In genomic region chr2:70089946-70090523, GRCh38 we compare ENCODE assay signal across 8 cellular contexts. TPM values are rescaled to one million over a fixed set of nuclear protein-coding genes. Genes with fewer than 3 reads are reported as not detected.
DNase-seq lines count a peak whose midpoint lies in the region; ATAC-seq and TF ChIP-seq lines count a peak whose summit lies in the region.

No MANE protein-coding gene starts in this region.

- H2BK12ac ChIP-seq in trophoblast cell (ENCODE audit: low read length), result no peak overlapping the region

- H4K12ac ChIP-seq in trophoblast cell (ENCODE audit: low read depth, low read length), result no peak overlapping the region

- no peak overlapping the region for H3K14ac ChIP-seq in trophoblast cell (ENCODE audit: low read length)

- ATAC-seq in HG02870 (IDR thresholded peaks at IDR 0.05; ENCODE audit: unreplicated experiment), result no peak

- H2BK120ac ChIP-seq in trophoblast cell (ENCODE audit: insufficient read depth, low read length, poor library complexity), result no peak overlapping the region

- no peak overlapping the region for H2BK5ac ChIP-seq in trophoblast cell (ENCODE audit: low read depth, low read length, poor library complexity)

- H2AFZ ChIP-seq in OCI-LY3 (ENCODE audit: low read depth, low read length) (no peak overlapping the region), trophoblast cell (ENCODE audit: insufficient read depth, low read length, poor library complexity) (no peak overlapping the region)

- no peak overlapping the region for H2AK5ac ChIP-seq in trophoblast cell (ENCODE audit: low read length)

- H3K23ac ChIP-seq in trophoblast cell (ENCODE audit: low read length), result no peak overlapping the region

- H3K9ac ChIP-seq in OCI-LY3 (ENCODE audit: low read length) (no peak overlapping the region), endocrine pancreas (ENCODE audit: control insufficient read depth, insufficient read depth, low read length) (peak overlapping the region; percentile 35), trophoblast cell (ENCODE audit: low read length) (no peak overlapping the region)

- DNase-seq in trophoblast cell (no peak), NCI-H748 (lab: John Stamatoyannopoulos, UW; ENCODE audit: unreplicated experiment) (no peak), globus pallidus (ENCODE audit: low spot score) (no peak), DMS153 (lab: John Stamatoyannopoulos, UW) (no peak)

- H3K79me2 ChIP-seq in OCI-LY3 (ENCODE audit: low read length) (peaks cover 33% of the 10 kb centered on the region), trophoblast cell (ENCODE audit: control insufficient read depth, insufficient read depth, low read length, poor library complexity) (peaks cover 23% of the 10 kb centered on the region)

- H3K9me3 ChIP-seq in OCI-LY3 (ENCODE audit: insufficient read depth, low read length) (no peaks in the 10 kb centered on the region), endocrine pancreas (ENCODE audit: control insufficient read depth, low read length) (no peaks in the 10 kb centered on the region), trophoblast cell (ENCODE audit: insufficient read depth, low read depth, low read length) (no peaks in the 10 kb centered on the region)

- H4K20me1 ChIP-seq in OCI-LY3 (ENCODE audit: insufficient read depth, low read length), result peaks cover 4% of the 10 kb centered on the region; the same call in 1 of the 2 replicates

- TF ChIP-seq CTCF in OCI-LY3 (IDR thresholded peaks at IDR 0.05; ENCODE audit: low read depth, low read length), result no peak

- H4K91ac ChIP-seq in trophoblast cell (ENCODE audit: low read depth, low read length), result no peak overlapping the region

- peaks cover 31% of the 10 kb centered on the region for H3K4me1 ChIP-seq in OCI-LY3 (ENCODE audit: low read length)
- H3K4me1 ChIP-seq in endocrine pancreas (ENCODE audit: control insufficient read depth, insufficient read depth, low read length), result peaks cover 4% of the 10 kb centered on the region
- H3K4me1 ChIP-seq in trophoblast cell (ENCODE audit: control insufficient read depth in 1 of 2, insufficient read depth in 2 of 2, low read length in 2 of 2), result peaks cover 0 to 7% of the 10 kb centered on the region in 2 experiments

- no CpG with 5 or more reads among the region's 6 CpGs for WGBS in trophoblast cell (ENCODE audit: extremely low coverage, insufficient coverage, insufficient read length)

- H3K4me3 ChIP-seq in GM08714 (ENCODE audit: low read length), result peak overlapping the region; percentile 82; the same call in 1 of the 2 replicates
- H3K4me3 ChIP-seq in OCI-LY3 (ENCODE audit: low read length), result peak overlapping the region; percentile 91
- no peak overlapping the region for H3K4me3 ChIP-seq in endocrine pancreas (ENCODE audit: control insufficient read depth, insufficient read depth, low read length)
- H3K4me3 ChIP-seq in trophoblast cell (ENCODE audit: low read depth, low read length), result no peak overlapping the region

- H3K4me2 ChIP-seq in OCI-LY3 (ENCODE audit: low read length), result peak overlapping the region; percentile 83
- H3K4me2 ChIP-seq in trophoblast cell (ENCODE audit: low read length), result peak overlapping the region; percentile 77

- no peak overlapping the region for H3K4ac ChIP-seq in trophoblast cell (ENCODE audit: low read depth, low read length)

- H3K79me1 ChIP-seq in trophoblast cell (ENCODE audit: low read length), result peaks cover 31% of the 10 kb centered on the region

- H3K36me3 ChIP-seq in OCI-LY3 (replicated peaks; ENCODE audit: low read depth, low read length) (peaks cover 31% of the 10 kb centered on the region), endocrine pancreas (ENCODE audit: control insufficient read depth, insufficient read depth, low read length) (no peaks in the 10 kb centered on the region), trophoblast cell (ENCODE audit: control insufficient read depth in 1 of 2, insufficient read depth in 2 of 2, low read length in 2 of 2) (peaks cover 7% of the 10 kb centered on the region in 2 experiments)

- H3K27ac ChIP-seq in OCI-LY3 (ENCODE audit: low read length) (no peak overlapping the region), trophoblast cell (ENCODE audit: low read depth, low read length) (no peak overlapping the region)

- no peak overlapping the region for H4K8ac ChIP-seq in trophoblast cell (ENCODE audit: low read depth, low read length)

- H3K27me3 ChIP-seq in OCI-LY3 (ENCODE audit: low read depth, low read length), result no peaks in the 10 kb centered on the region
- H3K27me3 ChIP-seq in endocrine pancreas (ENCODE audit: control insufficient read depth, insufficient read depth, low read length), result no peaks in the 10 kb centered on the region
- H3K27me3 ChIP-seq in trophoblast cell (ENCODE audit: insufficient read depth, low read length), result no peaks in the 10 kb centered on the region

- no peak overlapping the region for H3K18ac ChIP-seq in trophoblast cell (ENCODE audit: low read length)

RNA-seq across cellular contexts. Expression of gene PCBP1, which starts 2.8 kb away (rescaled TPM):
- polyA plus RNA-seq in trophoblast cell (2013), result 407 and 419 TPM in 2 replicates

Comparison
In these comparisons a context has a peak if more than half of its experiments do, and no peak if none do; other contexts are left out.
1. H3K4me3 ChIP-seq: peak in GM08714 (single experiment) and OCI-LY3 (single experiment); none in endocrine pancreas (single experiment) and trophoblast cell (single experiment).